ENCODE assay signal across 2 cellular contexts in genomic region chr18:56307354-56307753, GRCh38.
TF ChIP-seq lines count a peak whose summit lies in the region.

No MANE protein-coding gene starts in this region.

TF ChIP-seq in HepG2, 621 proteins besides CTCF, POLR2A, EP300 and RAD21:
- TF ChIP-seq RXRA (CRISPR knock-in tag; IDR thresholded peaks at IDR 0.05) (no peak), MAFG (CRISPR knock-in tag; IDR thresholded peaks at IDR 0.05) (no peak), MAFF (IDR thresholded peaks at IDR 0.05; ENCODE audit: low read depth, low read length) (peak; percentile 87), ZNF547 (CRISPR knock-in tag; IDR thresholded peaks at IDR 0.05) (no peak), ZNF672 (CRISPR knock-in tag; IDR thresholded peaks at IDR 0.05) (no peak), MAFK (conservative IDR thresholded peaks at IDR 0.05 in 1 of 2, IDR thresholded peaks at IDR 0.05 in 1 of 2; ENCODE audit: low read length in 2 of 2) (peak; percentile 84 to 91), HNF1A (IDR thresholded peaks at IDR 0.05; ENCODE audit: low read depth) (no peak), HNF1A (CRISPR knock-in tag; IDR thresholded peaks at IDR 0.05; ENCODE audit: borderline replicate concordance) (no peak), ZBTB34 (CRISPR knock-in tag; IDR thresholded peaks at IDR 0.05) (no peak), ZNF720 (CRISPR knock-in tag; IDR thresholded peaks at IDR 0.05) (no peak), ZNF549 (CRISPR knock-in tag; IDR thresholded peaks at IDR 0.05) (no peak)

TF ChIP-seq in H1, 55 proteins besides CTCF, POLR2A, EP300 and RAD21:
- TF ChIP-seq POU5F1 (IDR thresholded peaks at IDR 0.05; ENCODE audit: low read depth, low read length) (no peak), MAFK (IDR thresholded peaks at IDR 0.05; ENCODE audit: low read depth, low read length) (peak; percentile 55)
TF ChIP-seq in H1: peak in this region for 1.
